ENCODE assay signal across 1 cellular context in genomic region chr16:14364386-14365199, GRCh38.
TF ChIP-seq lines count a peak whose summit lies in the region.

No MANE protein-coding gene starts in this region.

TF ChIP-seq in K562, 482 proteins besides CTCF, POLR2A, EP300 and RAD21 (continued from another document):
- TF ChIP-seq PREB (CRISPR knock-in tag; IDR thresholded peaks at IDR 0.05) = 0 out of 2 replicates have a peak, but pooled peaks have one; percentile 24
- TF ChIP-seq NRF1 (conservative IDR thresholded peaks at IDR 0.05 in 1 of 2, IDR thresholded peaks at IDR 0.05 in 1 of 2) = peak in 1 of 2 experiments; percentile 21; a peak in 1 of 4 replicates
- TF ChIP-seq EZH2 (IDR thresholded peaks at IDR 0.05; ENCODE audit: borderline replicate concordance, low read depth, low read length) = peak; percentile 40; the same call in 1 of the 2 replicates
- TF ChIP-seq NFE2 (IDR thresholded peaks at IDR 0.05; ENCODE audit: low read depth) = peak; percentile 47; the same call in 1 of the 2 replicates
- TF ChIP-seq, protein P1, sequence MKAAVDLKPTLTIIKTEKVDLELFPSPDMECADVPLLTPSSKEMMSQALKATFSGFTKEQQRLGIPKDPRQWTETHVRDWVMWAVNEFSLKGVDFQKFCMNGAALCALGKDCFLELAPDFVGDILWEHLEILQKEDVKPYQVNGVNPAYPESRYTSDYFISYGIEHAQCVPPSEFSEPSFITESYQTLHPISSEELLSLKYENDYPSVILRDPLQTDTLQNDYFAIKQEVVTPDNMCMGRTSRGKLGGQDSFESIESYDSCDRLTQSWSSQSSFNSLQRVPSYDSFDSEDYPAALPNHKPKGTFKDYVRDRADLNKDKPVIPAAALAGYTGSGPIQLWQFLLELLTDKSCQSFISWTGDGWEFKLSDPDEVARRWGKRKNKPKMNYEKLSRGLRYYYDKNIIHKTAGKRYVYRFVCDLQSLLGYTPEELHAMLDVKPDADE (conservative IDR thresholded peaks at IDR 0.05; ENCODE audit: control insufficient read depth, low read depth, low read length) = no peak
- TF ChIP-seq MGA (IDR thresholded peaks at IDR 0.05) = no peak
- TF ChIP-seq BHLHE40 (IDR thresholded peaks at IDR 0.05; ENCODE audit: low read length) = peak; percentile 46
- no peak for TF ChIP-seq SRSF9 (IDR thresholded peaks at IDR 0.05; ENCODE audit: borderline replicate concordance, low read depth, low read length)
- TF ChIP-seq CLOCK (CRISPR knock-in tag; IDR thresholded peaks at IDR 0.05; ENCODE audit: borderline replicate concordance) = no peak
- TF ChIP-seq KAT8 (IDR thresholded peaks at IDR 0.05; ENCODE audit: low read depth) = no peak
